ENCODE assay signal across 18 cellular contexts in the genomic region with DNA sequence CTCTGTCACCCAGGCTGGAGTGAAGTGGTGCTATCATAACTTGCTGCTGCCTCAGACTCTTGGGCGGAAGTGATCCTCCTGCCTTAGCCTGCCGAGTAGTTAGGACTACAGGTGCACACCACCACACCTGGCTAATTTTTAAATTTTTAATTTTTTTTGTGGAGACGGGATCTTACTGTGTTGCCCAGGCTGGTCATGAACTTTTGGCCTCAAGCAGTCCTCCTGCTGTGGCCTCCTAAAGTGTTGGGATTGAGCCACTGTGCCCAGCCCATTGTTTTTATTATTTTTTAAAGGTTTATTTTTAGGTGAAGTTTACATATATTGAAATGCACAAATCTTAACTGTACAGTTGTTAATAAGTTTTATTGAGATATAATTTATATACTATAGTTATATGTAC. TPM values are rescaled to one million over a fixed set of nuclear protein-coding genes. Genes with fewer than 3 reads are reported as not detected.
DNase-seq lines count a peak whose midpoint lies in the region; ATAC-seq and TF ChIP-seq lines count a peak whose summit lies in the region.
"Had no signal": no experiment of that assay in that cellular context is flagged by ENCODE, and none has a peak within 500 bp of the region (broad histone marks: within the 10 kb centered on the region; RNA-seq: fewer than 3 reads in every experiment).

No MANE protein-coding gene starts in this region.

- H3K27ac Mint-ChIP-seq in activated CD8-positive, alpha-beta T cell treated with anti-CD3 and anti-CD28 coated beads, Interleukin-2, amount 10 ng/mL, durations not matched to agents 7 days and 5 days: no peak overlapping the region
- no peak overlapping the region for H3K27ac Mint-ChIP-seq in activated CD8-positive, alpha-beta T cell treated with anti-CD3 and anti-CD28 coated beads for 36 hours
- H3K27ac Mint-ChIP-seq: activated B cell treated with CpG ODN at 0.5 μM for 24 hours; dendritic cell treated with granulocyte-macrophage colony-stimulating factor and Interleukin-4, amounts not matched to agents 40 ng/mL and 50 ng/mL, for 4 days; T-cell had no signal

- no peak for ATAC-seq in activated CD8-positive, alpha-beta T cell treated with anti-CD3 and anti-CD28 coated beads, Interleukin-2, amount 10 ng/mL, durations not matched to agents 7 days and 5 days
- no peak for ATAC-seq in activated CD8-positive, alpha-beta T cell treated with anti-CD3 and anti-CD28 coated beads for 36 hours
- ATAC-seq: body of pancreas, T-cell had no signal

- intact Hi-C loops in activated CD8-positive, alpha-beta T cell treated with anti-CD3 and anti-CD28 coated beads for 36 hours (cut with micrococcal nuclease): no loop called here
- intact Hi-C loops in prostate gland (cut with DNase I): no loop called here

- H2AFZ ChIP-seq in OCI-LY1 (ENCODE audit: low read length) (no peak overlapping the region), osteoblast (ENCODE audit: low read length) (no peak overlapping the region)

- peaks cover 12% of the 10 kb centered on the region for H3K9me3 Mint-ChIP-seq in activated CD8-positive, alpha-beta T cell treated with anti-CD3 and anti-CD28 coated beads, Interleukin-2, amount 10 ng/mL, durations not matched to agents 7 days and 5 days (ENCODE audit: insufficient read depth)
- H3K9me3 Mint-ChIP-seq in activated CD8-positive, alpha-beta T cell treated with anti-CD3 and anti-CD28 coated beads for 36 hours: peaks cover 2% of the 10 kb centered on the region
- H3K9me3 Mint-ChIP-seq: activated B cell treated with CpG ODN at 0.5 μM for 24 hours; dendritic cell treated with granulocyte-macrophage colony-stimulating factor and Interleukin-4, amounts not matched to agents 40 ng/mL and 50 ng/mL, for 4 days; T-cell had no signal

- H4K20me1 ChIP-seq in OCI-LY1 (ENCODE audit: insufficient read depth, low read length) (no peaks in the 10 kb centered on the region; the same call in 1 of the 2 replicates), osteoblast (ENCODE audit: insufficient read depth, low read length) (no peaks in the 10 kb centered on the region)

- 94% methylated on average over 3 of the region's 3 CpGs for WGBS in prostate gland

- H3K36me3 ChIP-seq in OCI-LY1 (ENCODE audit: insufficient read depth, low read length): peaks cover 68% of the 10 kb centered on the region
- H3K36me3 ChIP-seq in osteoblast (ENCODE audit: insufficient read depth, low read length): peaks cover 5% of the 10 kb centered on the region
- no peaks in the 10 kb centered on the region for H3K36me3 ChIP-seq in prostate gland

- H3K4me2 ChIP-seq in OCI-LY1 (ENCODE audit: low read length) (no peak overlapping the region), osteoblast (ENCODE audit: insufficient read depth, low read length) (peak overlapping the region; percentile 97)

- peak overlapping the region; percentile 86 for H3K4me3 ChIP-seq in OCI-LY1 (ENCODE audit: low read depth, low read length, poor library complexity, severe bottlenecking)
- H3K4me3 ChIP-seq in osteoblast (ENCODE audit: insufficient read depth, low read length): no peak overlapping the region
- no peak overlapping the region for H3K4me3 ChIP-seq in prostate gland
- H3K4me3 ChIP-seq: body of pancreas had no signal

- peaks cover 42% of the 10 kb centered on the region for H3K36me3 Mint-ChIP-seq in activated CD8-positive, alpha-beta T cell treated with anti-CD3 and anti-CD28 coated beads, Interleukin-2, amount 10 ng/mL, durations not matched to agents 7 days and 5 days (ENCODE audit: low read depth)
- H3K36me3 Mint-ChIP-seq in activated CD8-positive, alpha-beta T cell treated with anti-CD3 and anti-CD28 coated beads for 36 hours (ENCODE audit: low read depth): peaks cover 39% of the 10 kb centered on the region

- no peak overlapping the region for H3K27ac ChIP-seq in OCI-LY1 (ENCODE audit: low read depth, low read length, poor library complexity, severe bottlenecking)
- H3K27ac ChIP-seq in epithelial cell of prostate: peak overlapping the region; percentile 70
- peak overlapping the region; percentile 80 for H3K27ac ChIP-seq in osteoblast (ENCODE audit: low read depth, low read length)
- no peak overlapping the region for H3K27ac ChIP-seq in prostate gland
- H3K27ac ChIP-seq: body of pancreas, C4-2B, stomach had no signal

- H3K9me2 ChIP-seq in OCI-LY1 (ENCODE audit: low read depth, low read length): no peaks in the 10 kb centered on the region

- H3K4me3 Mint-ChIP-seq in activated CD8-positive, alpha-beta T cell treated with anti-CD3 and anti-CD28 coated beads, Interleukin-2, amount 10 ng/mL, durations not matched to agents 7 days and 5 days: peak overlapping the region; percentile 97
- no peak overlapping the region for H3K4me3 Mint-ChIP-seq in activated CD8-positive, alpha-beta T cell treated with anti-CD3 and anti-CD28 coated beads for 36 hours
- H3K4me3 Mint-ChIP-seq: dendritic cell treated with granulocyte-macrophage colony-stimulating factor and Interleukin-4, amounts not matched to agents 40 ng/mL and 50 ng/mL, for 4 days had no signal

- no peak for TF ChIP-seq CTCF in activated CD8-positive, alpha-beta T cell treated with anti-CD3 and anti-CD28 coated beads for 36 hours (IDR thresholded peaks at IDR 0.05)
- TF ChIP-seq CTCF in OCI-LY1 (IDR thresholded peaks at IDR 0.05; ENCODE audit: low read length) (no peak), osteoblast (IDR thresholded peaks at IDR 0.05; ENCODE audit: extremely low read depth, low read depth, low read length) (no peak), prostate gland (IDR thresholded peaks at IDR 0.05) (no peak)

- H3F3A ChIP-seq in OCI-LY1 (ENCODE audit: insufficient read depth, low read length): no peaks in the 10 kb centered on the region

- peaks cover 46% of the 10 kb centered on the region for H3K4me1 Mint-ChIP-seq in activated CD8-positive, alpha-beta T cell treated with anti-CD3 and anti-CD28 coated beads, Interleukin-2, amount 10 ng/mL, durations not matched to agents 7 days and 5 days (ENCODE audit: low read depth)
- H3K4me1 Mint-ChIP-seq in activated CD8-positive, alpha-beta T cell treated with anti-CD3 and anti-CD28 coated beads for 36 hours (ENCODE audit: low read depth): peaks cover 47% of the 10 kb centered on the region

- H3K4me1 ChIP-seq in OCI-LY1 (ENCODE audit: insufficient read depth, low read length, severe bottlenecking) (peaks cover 30% of the 10 kb centered on the region), osteoblast (ENCODE audit: insufficient read depth, low read length) (peaks cover 26% of the 10 kb centered on the region), prostate gland (replicated peaks) (no peaks in the 10 kb centered on the region)

- peaks cover 82% of the 10 kb centered on the region for H3K79me2 ChIP-seq in OCI-LY1 (ENCODE audit: insufficient read depth, low read length)
- peaks cover 81% of the 10 kb centered on the region for H3K79me2 ChIP-seq in osteoblast (ENCODE audit: insufficient read depth, low read length)

- DNase-seq in activated CD8-positive, alpha-beta T cell treated with anti-CD3 and anti-CD28 coated beads, Interleukin-2, amount 10 ng/mL, durations not matched to agents 7 days and 5 days: no peak
- DNase-seq in activated CD8-positive, alpha-beta T cell treated with anti-CD3 and anti-CD28 coated beads for 36 hours: no peak
- DNase-seq in epithelial cell of prostate (ENCODE audit: low read depth, low spot score) (no peak), osteoblast (ENCODE audit: insufficient read length, low spot score, missing footprints) (no peak), prostate gland (ENCODE audit: low spot score) (no peak), DMS 273 treated with DMSO at 0.1 percent for 48 hours (lab: John Stamatoyannopoulos, UW) (no peak)
- DNase-seq in activated CD4-positive, alpha-beta T cell treated with anti-CD3 and anti-CD28 coated beads, Interleukin-2, amount 50 U/mL, for 4 hours: no peak
- DNase-seq: activated B cell treated with CpG ODN at 0.5 μM for 24 hours, body of pancreas, islet precursor cell, NCI-H146, NCI-H345, retina, stomach, T-cell had no signal

- POLR2A ChIA-PET in activated CD8-positive, alpha-beta T cell treated with anti-CD3 and anti-CD28 coated beads, Interleukin-2, amount 10 ng/mL, durations not matched to agents 7 days and 5 days (lab: Charles Lee): no interaction called here
- POLR2A ChIA-PET in activated CD8-positive, alpha-beta T cell treated with anti-CD3 and anti-CD28 coated beads for 36 hours (lab: Charles Lee): no interaction called here

- no peak for TF ChIP-seq POLR2A in prostate gland (IDR thresholded peaks at IDR 0.05)

- H3K9ac ChIP-seq in OCI-LY1 (ENCODE audit: low read length): no peak overlapping the region

- H3K27me3 Mint-ChIP-seq in activated CD8-positive, alpha-beta T cell treated with anti-CD3 and anti-CD28 coated beads, Interleukin-2, amount 10 ng/mL, durations not matched to agents 7 days and 5 days (ENCODE audit: low read depth): no peaks in the 10 kb centered on the region
- no peaks in the 10 kb centered on the region for H3K27me3 Mint-ChIP-seq in activated CD8-positive, alpha-beta T cell treated with anti-CD3 and anti-CD28 coated beads for 36 hours
- H3K27me3 Mint-ChIP-seq: activated B cell treated with CpG ODN at 0.5 μM for 24 hours; dendritic cell treated with granulocyte-macrophage colony-stimulating factor and Interleukin-4, amounts not matched to agents 40 ng/mL and 50 ng/mL, for 4 days; T-cell had no signal

- H3K9me3 ChIP-seq in OCI-LY1 (ENCODE audit: low read length) (peaks cover 19% of the 10 kb centered on the region), osteoblast (ENCODE audit: low read depth, low read length) (no peaks in the 10 kb centered on the region), prostate gland (no peaks in the 10 kb centered on the region)
- H3K9me3 ChIP-seq: body of pancreas, stomach had no signal

- CTCF ChIA-PET in activated CD8-positive, alpha-beta T cell treated with anti-CD3 and anti-CD28 coated beads, Interleukin-2, amount 10 ng/mL, durations not matched to agents 7 days and 5 days (lab: Charles Lee): no interaction called here
- CTCF ChIA-PET in activated CD8-positive, alpha-beta T cell treated with anti-CD3 and anti-CD28 coated beads for 36 hours (lab: Charles Lee): no interaction called here

- no peaks in the 10 kb centered on the region for H3K27me3 ChIP-seq in OCI-LY1 (ENCODE audit: insufficient read depth, low read length)
- no peaks in the 10 kb centered on the region for H3K27me3 ChIP-seq in osteoblast (ENCODE audit: insufficient read depth, low read length)
- H3K27me3 ChIP-seq in prostate gland (replicated peaks; ENCODE audit: insufficient read depth): no peaks in the 10 kb centered on the region
- H3K27me3 ChIP-seq: body of pancreas, stomach had no signal

RNA-seq across cellular contexts. Expression of a gene that starts 3.2 kb away (rescaled TPM):
- total RNA-seq in activated CD8-positive, alpha-beta T cell treated with anti-CD3 and anti-CD28 coated beads, Interleukin-2, amount 10 ng/mL, durations not matched to agents 7 days and 5 days: 10 to 100 TPM; 56.4 to 63.2 TPM
- 10 to 100 TPM; 65.0 to 70.9 TPM for total RNA-seq in activated CD8-positive, alpha-beta T cell treated with anti-CD3 and anti-CD28 coated beads for 36 hours
- total RNA-seq in osteoblast (15.9 and 21.8 TPM in 2 replicates), prostate gland (10 to 100 TPM; 10.4 to 31.5 TPM)

Comparison
In these comparisons a context has a peak if more than half of its experiments do, and no peak if none do; other contexts are left out.
1. H3K27ac ChIP-seq: peak in epithelial cell of prostate (single experiment) and osteoblast (single experiment); none in OCI-LY1 (single experiment) and prostate gland (0 of 2).